ENCODE assay signal across 17 cellular contexts in genomic region chr16:56247808-56248207, GRCh38. TPM values are rescaled to one million over a fixed set of nuclear protein-coding genes. Genes with fewer than 3 reads are reported as not detected.
DNase-seq lines count a peak whose midpoint lies in the region; ATAC-seq and TF ChIP-seq lines count a peak whose summit lies in the region.
"Had no signal": no experiment of that assay in that cellular context is flagged by ENCODE, and none has a peak within 500 bp of the region (broad histone marks: within the 10 kb centered on the region; RNA-seq: fewer than 3 reads in every experiment).

No MANE protein-coding gene starts in this region.

- no peak overlapping the region for H3K4me3 Mint-ChIP-seq in activated T-helper 1 cell treated with anti-CD3 and anti-CD28 coated beads, Interleukin-12 subunit alpha, Interleukin-12 subunit beta, Interleukin-2, Interleukin-4 antibody, amounts not matched to agents 30 ng/mL and 10 ng/mL and 1 ng/mL, durations not matched to agents 14 hours and 24 hours and 36 hours
- H3K4me3 Mint-ChIP-seq: CD4-positive, CD25-positive, alpha-beta regulatory T cell; CD8-positive, alpha-beta T cell; GM23338; H9 had no signal

- H3K36me3 Mint-ChIP-seq in activated T-helper 1 cell treated with anti-CD3 and anti-CD28 coated beads, Interleukin-12 subunit alpha, Interleukin-12 subunit beta, Interleukin-2, Interleukin-4 antibody, amounts not matched to agents 30 ng/mL and 10 ng/mL and 1 ng/mL, durations not matched to agents 14 hours and 24 hours and 36 hours (ENCODE audit: low read depth), result no peaks in the 10 kb centered on the region
- H3K36me3 Mint-ChIP-seq: CD4-positive, CD25-positive, alpha-beta regulatory T cell; CD8-positive, alpha-beta T cell had no signal

- ATAC-seq in GM19035 (IDR thresholded peaks at IDR 0.05; ENCODE audit: unreplicated experiment), result no peak
- ATAC-seq: CD8-positive, alpha-beta T cell; GM23338; HCT116 had no signal

- H3K27me3 ChIP-seq in dorsolateral prefrontal cortex, result no peaks in the 10 kb centered on the region
- H3K27me3 ChIP-seq: BLaER1 had no signal

- H3K4me3 ChIP-seq in dorsolateral prefrontal cortex, result no peak overlapping the region
- H3K4me3 ChIP-seq: BLaER1, GM23338 had no signal

- intact Hi-C loops in dorsolateral prefrontal cortex (cut with DNase I), result loop anchor here in 1 of 2 donors (5.0 to 10.0 kb wide), 3 partner anchors 56 to 303 kb away; partner anchors contain the start of gene GNAO1
- intact Hi-C loops in activated T-helper 1 cell treated with anti-CD3 and anti-CD28 coated beads, Interleukin-12 subunit alpha, Interleukin-12 subunit beta, Interleukin-2, Interleukin-4 antibody, amounts not matched to agents 30 ng/mL and 10 ng/mL and 1 ng/mL, durations not matched to agents 14 hours and 24 hours and 36 hours (cut with micrococcal nuclease), result no loop called here

- TF ChIP-seq CTCF in dorsolateral prefrontal cortex (IDR thresholded peaks at IDR 0.05 in 54 of 56, conservative IDR thresholded peaks at IDR 0.05 in 2 of 56; ENCODE audit: low read depth in 1 of 56, partially characterized antibody in 56 of 56), result no peak

- H3K27ac ChIP-seq in caudate nucleus (ENCODE audit: low read depth, low read length), result peak overlapping the region; percentile 96
- peak overlapping the region in 58 of 59 donors; percentile 42 to 100 (median 93) for H3K27ac ChIP-seq in dorsolateral prefrontal cortex
- H3K27ac ChIP-seq in substantia nigra (ENCODE audit: low read depth, low read length, poor library complexity, severe bottlenecking), result peak overlapping the region; percentile 96
- H3K27ac ChIP-seq: BLaER1 had no signal

- DNase-seq in caudate nucleus (lab: John Stamatoyannopoulos, UW) (no peak), dorsolateral prefrontal cortex (no peak), substantia nigra (lab: John Stamatoyannopoulos, UW) (no peak), amniotic stem cell (lab: John Stamatoyannopoulos, UW) (no peak)
- no peak for DNase-seq in activated T-helper 1 cell treated with anti-CD3 and anti-CD28 coated beads, Interleukin-12 subunit alpha, Interleukin-12 subunit beta, Interleukin-2, Interleukin-4 antibody, amounts not matched to agents 30 ng/mL and 10 ng/mL and 1 ng/mL, durations not matched to agents 14 hours and 24 hours and 36 hours (ENCODE audit: low spot score)
- DNase-seq: Caco-2; CD4-positive, CD25-positive, alpha-beta regulatory T cell; CD8-positive, alpha-beta T cell; DMS153; DND-41; H9 had no signal

- no peak overlapping the region for H3K27ac Mint-ChIP-seq in activated T-helper 1 cell treated with anti-CD3 and anti-CD28 coated beads, Interleukin-12 subunit alpha, Interleukin-12 subunit beta, Interleukin-2, Interleukin-4 antibody, amounts not matched to agents 30 ng/mL and 10 ng/mL and 1 ng/mL, durations not matched to agents 14 hours and 24 hours and 36 hours
- H3K27ac Mint-ChIP-seq: CD4-positive, CD25-positive, alpha-beta regulatory T cell; CD8-positive, alpha-beta T cell; GM23338; H9 had no signal

- peaks cover 9% of the 10 kb centered on the region for H3K27me3 Mint-ChIP-seq in activated T-helper 1 cell treated with anti-CD3 and anti-CD28 coated beads, Interleukin-12 subunit alpha, Interleukin-12 subunit beta, Interleukin-2, Interleukin-4 antibody, amounts not matched to agents 30 ng/mL and 10 ng/mL and 1 ng/mL, durations not matched to agents 14 hours and 24 hours and 36 hours (ENCODE audit: insufficient read depth)

- no peaks in the 10 kb centered on the region for H3K4me1 Mint-ChIP-seq in activated T-helper 1 cell treated with anti-CD3 and anti-CD28 coated beads, Interleukin-12 subunit alpha, Interleukin-12 subunit beta, Interleukin-2, Interleukin-4 antibody, amounts not matched to agents 30 ng/mL and 10 ng/mL and 1 ng/mL, durations not matched to agents 14 hours and 24 hours and 36 hours (ENCODE audit: low read depth)
- H3K4me1 Mint-ChIP-seq: CD4-positive, CD25-positive, alpha-beta regulatory T cell had no signal

- no peaks in the 10 kb centered on the region for H3K9me3 Mint-ChIP-seq in activated T-helper 1 cell treated with anti-CD3 and anti-CD28 coated beads, Interleukin-12 subunit alpha, Interleukin-12 subunit beta, Interleukin-2, Interleukin-4 antibody, amounts not matched to agents 30 ng/mL and 10 ng/mL and 1 ng/mL, durations not matched to agents 14 hours and 24 hours and 36 hours
- H3K9me3 Mint-ChIP-seq: CD4-positive, CD25-positive, alpha-beta regulatory T cell; CD8-positive, alpha-beta T cell; GM23338; H9 had no signal

RNA-seq across cellular contexts. Expression of gene GNAO1, which starts 56.5 kb away (rescaled TPM):
- 100 to 1,000 TPM; 319 to 543 (median 428) TPM for total RNA-seq in dorsolateral prefrontal cortex
- total RNA-seq in activated T-helper 1 cell treated with anti-CD3 and anti-CD28 coated beads, Interleukin-12 subunit alpha, Interleukin-12 subunit beta, Interleukin-2, Interleukin-4 antibody, amounts not matched to agents 30 ng/mL and 10 ng/mL and 1 ng/mL, durations not matched to agents 14 hours and 24 hours and 36 hours, result 1.7 and 2.0 TPM in 2 replicates
- total RNA-seq: A172, A673 had no signal

Comparison
In these comparisons a context has a peak if more than half of its experiments do, and no peak if none do; other contexts are left out.
1. RNA of gene GNAO1, which starts 56.5 kb away (total RNA-seq): 319 to 543 TPM in dorsolateral prefrontal cortex; 1.7 to 2.0 TPM in activated T-helper 1 cell treated with anti-CD3 and anti-CD28 coated beads, Interleukin-12 subunit alpha, Interleukin-12 subunit beta, Interleukin-2, Interleukin-4 antibody, amounts not matched to agents 30 ng/mL and 10 ng/mL and 1 ng/mL, durations not matched to agents 14 hours and 24 hours and 36 hours; every median in the first group is over 100 times any median in the second.
2. Peak in every context shown above with its lines, with median percentiles within 50 percentile points of each other: H3K27ac ChIP-seq.